In genomic region chr6:139550361-139550760, GRCh38 we compare ENCODE assay signal across 20 cellular contexts.
DNase-seq lines count a peak whose midpoint lies in the region; ATAC-seq and TF ChIP-seq lines count a peak whose summit lies in the region.
"Had no signal": no experiment of that assay in that cellular context is flagged by ENCODE, and none has a peak within 500 bp of the region (broad histone marks: within the 10 kb centered on the region; RNA-seq: fewer than 3 reads in every experiment).

No MANE protein-coding gene starts in this region.

- in situ Hi-C loops in IMR-90 (cut with MboI; ENCODE audit: low sequenced_read_pairs) (no loop called here), gastrocnemius medialis (cut with MboI; ENCODE audit: low sequenced_read_pairs in 4 of 4) (no loop called here)

- peak overlapping the region; percentile 13; the same call in 1 of the 2 replicates for H2AK5ac ChIP-seq in IMR-90 (ENCODE audit: low read depth, low read length)

- H3K27ac ChIP-seq in IMR-90 (ENCODE audit: insufficient read depth, low read length) = no peak overlapping the region
- peak overlapping the region in 3 of 4 donors; percentile 26 to 40 (median 28) for H3K27ac ChIP-seq in body of pancreas
- H3K27ac ChIP-seq in gastrocnemius medialis = no peak overlapping the region
- no peak overlapping the region for H3K27ac ChIP-seq in tibial artery
- H3K27ac ChIP-seq: GM23248, Peyer's patch, SJSA1 had no signal

- no peak for TF ChIP-seq CTCF in IMR-90 (conservative IDR thresholded peaks at IDR 0.05; ENCODE audit: low read depth, low read length)
- TF ChIP-seq CTCF in body of pancreas (IDR thresholded peaks at IDR 0.05) = no peak
- no peak for TF ChIP-seq CTCF in gastrocnemius medialis (IDR thresholded peaks at IDR 0.05 in 4 of 5, conservative IDR thresholded peaks at IDR 0.05 in 1 of 5)
- TF ChIP-seq CTCF in tibial artery (IDR thresholded peaks at IDR 0.05) = no peak

- ATAC-seq in IMR-90 (ENCODE audit: low read depth) (no peak), body of pancreas (peak; percentile 91), gastrocnemius medialis (peak; percentile 32 to 52)
- no peak for ATAC-seq in stimulated activated effector memory CD8-positive, alpha-beta T cell treated with anti-CD3 and anti-CD28 coated beads, Interleukin-12 subunit alpha, Interleukin-12 subunit beta, amount 100 ng/mL, for 72 hours
- ATAC-seq: HepG2, K562 had no signal

- H3K4ac ChIP-seq in IMR-90 (ENCODE audit: low read depth, low read length) = no peak overlapping the region

- H3K9me3 ChIP-seq in IMR-90 (ENCODE audit: control insufficient read depth, insufficient read depth, low read length) (no peaks in the 10 kb centered on the region), body of pancreas (peaks cover 0 to 5% (median 0%) of the 10 kb centered on the region in 3 donors), gastrocnemius medialis (no peaks in the 10 kb centered on the region), tibial artery (no peaks in the 10 kb centered on the region)
- H3K9me3 ChIP-seq: MG63, Peyer's patch, SJSA1 had no signal

- H3K9ac ChIP-seq in IMR-90 (ENCODE audit: low read depth, low read length) = no peak overlapping the region
- H3K9ac ChIP-seq: GM23248 had no signal

- H2BK120ac ChIP-seq in IMR-90 (ENCODE audit: low read depth, low read length) = no peak overlapping the region

- no peak overlapping the region for H3K18ac ChIP-seq in IMR-90 (ENCODE audit: low read depth, low read length)

- dilution Hi-C loops in IMR-90 (cut with HindIII; ENCODE audit: low sequenced_read_pairs, unreplicated experiment) = no loop called here

- no peak overlapping the region for H4K8ac ChIP-seq in IMR-90 (ENCODE audit: low read depth in 2 of 2, low read length in 2 of 2)

- no peak overlapping the region for H3K56ac ChIP-seq in IMR-90 (ENCODE audit: extremely low read depth, insufficient read depth, low read length)

- H3K4me2 ChIP-seq in IMR-90 (ENCODE audit: low read depth, low read length) = no peak overlapping the region

- H3K36me3 Mint-ChIP-seq in stimulated activated effector memory CD8-positive, alpha-beta T cell treated with anti-CD3 and anti-CD28 coated beads, Interleukin-12 subunit alpha, Interleukin-12 subunit beta, amount 100 ng/mL, for 72 hours = no peaks in the 10 kb centered on the region

- CTCF ChIA-PET in IMR-90 (lab: Yijun Ruan, JAX) = no interaction called here

- no peak overlapping the region for H2BK20ac ChIP-seq in IMR-90 (ENCODE audit: low read depth, low read length)

- H3K4me3 ChIP-seq in IMR-90 (ENCODE audit: insufficient read depth, low read depth, low read length) = no peak overlapping the region
- no peak overlapping the region for H3K4me3 ChIP-seq in body of pancreas
- no peak overlapping the region for H3K4me3 ChIP-seq in gastrocnemius medialis
- H3K4me3 ChIP-seq in tibial artery = no peak overlapping the region
- H3K4me3 ChIP-seq: GM23248, K562, MG63, Peyer's patch, SJSA1 had no signal

- DNase-seq in NCI-H510A treated with DMSO at 0.1 percent for 48 hours (lab: John Stamatoyannopoulos, UW) (peak; percentile 29), NCI-H510A (lab: John Stamatoyannopoulos, UW) (no peak), IMR-90 (no peak), body of pancreas (peak; percentile 55 to 78 (median 74)), gastrocnemius medialis (no peak), tibial artery (no peak)
- DNase-seq in stimulated activated effector memory CD8-positive, alpha-beta T cell treated with anti-CD3 and anti-CD28 coated beads, Interleukin-12 subunit alpha, Interleukin-12 subunit beta, amount 100 ng/mL, for 72 hours (ENCODE audit: low spot score in 2 of 2) = no peak
- DNase-seq: 8988T, Calu3, GM23248, H7, Kasumi-1, MG63, NCI-H2029, NCI-H345, NCI-H526, Peyer's patch had no signal

- H2BK5ac ChIP-seq in IMR-90 (ENCODE audit: low read depth, low read length, poor library complexity, severe bottlenecking) = no peak overlapping the region

- no peak overlapping the region for H2BK15ac ChIP-seq in IMR-90 (ENCODE audit: low read depth, low read length)

- H3K79me1 ChIP-seq in IMR-90 (ENCODE audit: low read depth in 1 of 2, low read length in 2 of 2) = no peaks in the 10 kb centered on the region

- no TSS peak for BruUV-seq in IMR-90 (replicated peaks; lab: Mats Ljungman, UMichigan)

- H3K4me1 ChIP-seq in IMR-90 (ENCODE audit: control insufficient read depth, insufficient read depth, low read length) = peaks cover 11% of the 10 kb centered on the region; the same call in 1 of the 2 replicates
- H3K4me1 ChIP-seq in body of pancreas = peaks cover 50% of the 10 kb centered on the region
- H3K4me1 ChIP-seq in gastrocnemius medialis = peaks cover 3 to 17% of the 10 kb centered on the region in 2 donors
- peaks cover 0 to 23% (median 15%) of the 10 kb centered on the region in 4 donors for H3K4me1 ChIP-seq in tibial artery

- intact Hi-C loops in IMR-90 (cut with micrococcal nuclease) = no loop called here
- intact Hi-C loops in body of pancreas (cut with DNase I) = no loop called here
- intact Hi-C loops in gastrocnemius medialis (cut with DNase I; ENCODE audit: low total_unique reads) = no loop called here
- intact Hi-C loops in tibial artery (cut with DNase I; ENCODE audit: low total_unique reads) = no loop called here

- H3K23ac ChIP-seq in IMR-90 (ENCODE audit: low read depth, low read length) = no peak overlapping the region

- peaks cover 10% of the 10 kb centered on the region for H3K4me1 Mint-ChIP-seq in stimulated activated effector memory CD8-positive, alpha-beta T cell treated with anti-CD3 and anti-CD28 coated beads, Interleukin-12 subunit alpha, Interleukin-12 subunit beta, amount 100 ng/mL, for 72 hours

- no peak overlapping the region for H3K27ac Mint-ChIP-seq in stimulated activated effector memory CD8-positive, alpha-beta T cell treated with anti-CD3 and anti-CD28 coated beads, Interleukin-12 subunit alpha, Interleukin-12 subunit beta, amount 100 ng/mL, for 72 hours

- no peak overlapping the region for H3K4me3 Mint-ChIP-seq in stimulated activated effector memory CD8-positive, alpha-beta T cell treated with anti-CD3 and anti-CD28 coated beads, Interleukin-12 subunit alpha, Interleukin-12 subunit beta, amount 100 ng/mL, for 72 hours

- no peak overlapping the region for H3K14ac ChIP-seq in IMR-90 (replicated peaks; ENCODE audit: low read depth, low read length)

- no peak overlapping the region for H4K5ac ChIP-seq in IMR-90 (ENCODE audit: low read depth, low read length)

- 91% methylated on average over 1 of the region's 3 CpGs; no CpG with 5 or more reads in 1 of the 2 experiments for WGBS in IMR-90 (ENCODE audit: extremely low coverage in 2 of 2, insufficient read length in 1 of 2), 2 experiments
- 39 to 64% methylated on average over 3 of the region's 3 CpGs for WGBS in body of pancreas, 2 donors

- POLR2A ChIA-PET in IMR-90 (lab: Charles Lee; ENCODE audit: unreplicated experiment) = no interaction called here

- no peak for TF ChIP-seq POLR2A in IMR-90 (IDR thresholded peaks at IDR 0.05; ENCODE audit: low read depth, low read length)
- peak in 1 of 3 donors; percentile 13 for TF ChIP-seq POLR2A in body of pancreas (IDR thresholded peaks at IDR 0.05)
- no peak for TF ChIP-seq POLR2A in gastrocnemius medialis (IDR thresholded peaks at IDR 0.05)

- H4K91ac ChIP-seq in IMR-90 (ENCODE audit: insufficient read depth, low read depth, low read length) = no peak overlapping the region

- H3K9me3 Mint-ChIP-seq in stimulated activated effector memory CD8-positive, alpha-beta T cell treated with anti-CD3 and anti-CD28 coated beads, Interleukin-12 subunit alpha, Interleukin-12 subunit beta, amount 100 ng/mL, for 72 hours = no peaks in the 10 kb centered on the region

- H4K20me1 ChIP-seq in IMR-90 (ENCODE audit: insufficient read depth, low read length) = no peaks in the 10 kb centered on the region

- H3K9me1 ChIP-seq in IMR-90 (ENCODE audit: insufficient read depth, low read length) = no peaks in the 10 kb centered on the region; the same call in 1 of the 2 replicates

- no peak overlapping the region for H2AFZ ChIP-seq in IMR-90 (replicated peaks; ENCODE audit: low read length, poor library complexity)

- H3K27me3 ChIP-seq in IMR-90 (ENCODE audit: control insufficient read depth, insufficient read depth, low read length) (no peaks in the 10 kb centered on the region), body of pancreas (no peaks in the 10 kb centered on the region), gastrocnemius medialis (no peaks in the 10 kb centered on the region), tibial artery (no peaks in the 10 kb centered on the region)
- H3K27me3 ChIP-seq: MG63, Peyer's patch, SJSA1 had no signal

- H3K36me3 ChIP-seq in IMR-90 (ENCODE audit: control insufficient read depth, insufficient read depth, low read length) (no peaks in the 10 kb centered on the region), body of pancreas (replicated peaks in 1 of 2; ENCODE audit: insufficient read depth in 1 of 2, low read depth in 2 of 2) (no peaks in the 10 kb centered on the region), gastrocnemius medialis (no peaks in the 10 kb centered on the region), tibial artery (no peaks in the 10 kb centered on the region)
- H3K36me3 ChIP-seq: MG63, Peyer's patch, SJSA1 had no signal

- H2AK9ac ChIP-seq in IMR-90 (replicated peaks; ENCODE audit: low read depth, low read length, poor library complexity) = no peak overlapping the region

- no peak for TF ChIP-seq RAD21 in IMR-90 (IDR thresholded peaks at IDR 0.05; ENCODE audit: low read length)

TF ChIP-seq in IMR-90, 13 proteins besides CTCF, POLR2A, EP300 and RAD21:
- TF ChIP-seq RFX5 (IDR thresholded peaks at IDR 0.05; ENCODE audit: low read depth, low read length) = no peak

Comparison
In these comparisons a context has a peak if more than half of its experiments do, and no peak if none do; other contexts are left out.
1. DNase-seq: peak in NCI-H510A treated with DMSO at 0.1 percent for 48 hours (single experiment) and body of pancreas (4 of 4); none in NCI-H510A (single experiment), IMR-90 (single experiment), gastrocnemius medialis (0 of 2), tibial artery (0 of 2) and stimulated activated effector memory CD8-positive, alpha-beta T cell treated with anti-CD3 and anti-CD28 coated beads, Interleukin-12 subunit alpha, Interleukin-12 subunit beta, amount 100 ng/mL, for 72 hours (0 of 2).
2. ATAC-seq: peak in body of pancreas (single experiment) and gastrocnemius medialis (2 of 2); none in IMR-90 (single experiment) and stimulated activated effector memory CD8-positive, alpha-beta T cell treated with anti-CD3 and anti-CD28 coated beads, Interleukin-12 subunit alpha, Interleukin-12 subunit beta, amount 100 ng/mL, for 72 hours (single experiment).
3. H3K27ac ChIP-seq: peak in body of pancreas (3 of 4); none in IMR-90 (single experiment), gastrocnemius medialis (0 of 4) and tibial artery (0 of 2).